In genomic region chr14:28488658-28489057, GRCh38 we compare ENCODE assay signal across 19 cellular contexts.
DNase-seq lines count a peak whose midpoint lies in the region; ATAC-seq and TF ChIP-seq lines count a peak whose summit lies in the region.
"Had no signal": no experiment of that assay in that cellular context is flagged by ENCODE, and none has a peak within 500 bp of the region (broad histone marks: within the 10 kb centered on the region; RNA-seq: fewer than 3 reads in every experiment).

No MANE protein-coding gene starts in this region.

- H3K4me3 ChIP-seq in IMR-90 (ENCODE audit: insufficient read depth, low read depth, low read length) (no peak overlapping the region), RWPE2 (ENCODE audit: severe bottlenecking) (no peak overlapping the region), epithelial cell of esophagus (ENCODE audit: low read length) (no peak overlapping the region)
- H3K4me3 ChIP-seq: GM12878, HAP-1 had no signal

- intact Hi-C loops in IMR-90 (cut with micrococcal nuclease) = no loop called here

- ATAC-seq in IMR-90 (ENCODE audit: low read depth) (no peak), RWPE2 (ENCODE audit: low read depth) (peak; percentile 72)
- no peak for ATAC-seq in stimulated activated effector memory CD8-positive, alpha-beta T cell treated with anti-CD3 and anti-CD28 coated beads, Interleukin-12 subunit alpha, Interleukin-12 subunit beta, amount 100 ng/mL, for 72 hours
- ATAC-seq: GM12878 had no signal

- dilution Hi-C loops in IMR-90 (cut with HindIII; ENCODE audit: low sequenced_read_pairs, unreplicated experiment) = no loop called here

- BruUV-seq in IMR-90 (replicated peaks; lab: Mats Ljungman, UMichigan) = no TSS peak

- H2AFZ ChIP-seq in IMR-90 (replicated peaks; ENCODE audit: low read length, poor library complexity) = no peak overlapping the region

- no peak overlapping the region for H3K56ac ChIP-seq in IMR-90 (ENCODE audit: extremely low read depth, insufficient read depth, low read length)

- H3K4me2 ChIP-seq in IMR-90 (ENCODE audit: low read depth, low read length) = no peak overlapping the region

- CTCF ChIA-PET in IMR-90 (lab: Yijun Ruan, JAX) = no interaction called here

- no peak overlapping the region for H3K4ac ChIP-seq in IMR-90 (ENCODE audit: low read depth, low read length)

- H2AK9ac ChIP-seq in IMR-90 (replicated peaks; ENCODE audit: low read depth, low read length, poor library complexity) = no peak overlapping the region

- no peak for TF ChIP-seq POLR2A in IMR-90 (IDR thresholded peaks at IDR 0.05; ENCODE audit: low read depth, low read length)

- in situ Hi-C loops in IMR-90 (cut with MboI; ENCODE audit: low sequenced_read_pairs) = no loop called here

- H3K4me1 ChIP-seq in IMR-90 (ENCODE audit: control insufficient read depth, insufficient read depth, low read length) (no peaks in the 10 kb centered on the region), RWPE2 (ENCODE audit: insufficient read depth, poor library complexity, severe bottlenecking) (peaks cover 4% of the 10 kb centered on the region)
- H3K4me1 ChIP-seq: BE2C, HAP-1 had no signal

- H3K27ac ChIP-seq in IMR-90 (ENCODE audit: insufficient read depth, low read length) (no peak overlapping the region), RWPE2 (ENCODE audit: poor library complexity, severe bottlenecking) (no peak overlapping the region)

- H2BK15ac ChIP-seq in IMR-90 (ENCODE audit: low read depth, low read length) = no peak overlapping the region

- no peak overlapping the region for H3K4me3 Mint-ChIP-seq in stimulated activated effector memory CD8-positive, alpha-beta T cell treated with anti-CD3 and anti-CD28 coated beads, Interleukin-12 subunit alpha, Interleukin-12 subunit beta, amount 100 ng/mL, for 72 hours
- H3K4me3 Mint-ChIP-seq: CD4-positive, CD25-positive, alpha-beta regulatory T cell; CD8-positive, alpha-beta memory T cell had no signal

- no peak overlapping the region for H4K91ac ChIP-seq in IMR-90 (ENCODE audit: insufficient read depth, low read depth, low read length)

- H4K20me1 ChIP-seq in IMR-90 (ENCODE audit: insufficient read depth, low read length) = no peaks in the 10 kb centered on the region

- H4K5ac ChIP-seq in IMR-90 (ENCODE audit: low read depth, low read length) = no peak overlapping the region

- H3K36me3 ChIP-seq in IMR-90 (ENCODE audit: control insufficient read depth, insufficient read depth, low read length) = no peaks in the 10 kb centered on the region
- H3K36me3 ChIP-seq in RWPE2 (ENCODE audit: low read depth) = no peaks in the 10 kb centered on the region
- H3K36me3 ChIP-seq: BE2C, HAP-1 had no signal

- peaks cover 25% of the 10 kb centered on the region for H3K9me3 Mint-ChIP-seq in stimulated activated effector memory CD8-positive, alpha-beta T cell treated with anti-CD3 and anti-CD28 coated beads, Interleukin-12 subunit alpha, Interleukin-12 subunit beta, amount 100 ng/mL, for 72 hours

- H3K9me3 ChIP-seq in IMR-90 (ENCODE audit: control insufficient read depth, insufficient read depth, low read length) = peaks cover 6% of the 10 kb centered on the region
- H3K9me3 ChIP-seq in RWPE2 (ENCODE audit: severe bottlenecking) = no peaks in the 10 kb centered on the region
- H3K9me3 ChIP-seq: BE2C, HAP-1 had no signal

- no peak overlapping the region for H2BK20ac ChIP-seq in IMR-90 (ENCODE audit: low read depth, low read length)

- H3K27me3 ChIP-seq in IMR-90 (ENCODE audit: control insufficient read depth, insufficient read depth, low read length) = no peaks in the 10 kb centered on the region
- H3K27me3 ChIP-seq in RWPE2 (ENCODE audit: insufficient read depth, poor library complexity, severe bottlenecking) = no peaks in the 10 kb centered on the region
- H3K27me3 ChIP-seq: BE2C had no signal

- peak; percentile 17 for DNase-seq in HPDE6-E6E7 (ENCODE audit: extremely low spot score)
- no peak for DNase-seq in IMR-90
- no peak for DNase-seq in RWPE2 (ENCODE audit: low spot score)
- peak; percentile 70 for DNase-seq in epithelial cell of esophagus (ENCODE audit: low read depth)
- no peak for DNase-seq in mesenteric fat pad (ENCODE audit: low spot score)
- no peak for DNase-seq in stimulated activated effector memory CD8-positive, alpha-beta T cell treated with anti-CD3 and anti-CD28 coated beads, Interleukin-12 subunit alpha, Interleukin-12 subunit beta, amount 100 ng/mL, for 72 hours (ENCODE audit: low spot score in 2 of 2)
- no peak for DNase-seq in NCI-H1105 treated with DMSO at 0.1 percent for 48 hours (lab: John Stamatoyannopoulos, UW)
- DNase-seq: ACHN; BE2C; C1 segment of cervical spinal cord; CD4-positive, CD25-positive, alpha-beta regulatory T cell; CD8-positive, alpha-beta memory T cell; COR-L47; DMS 273 treated with DMSO at 0.1 percent for 48 hours; DMS53; DND-41; EL had no signal

- H3K23ac ChIP-seq in IMR-90 (ENCODE audit: low read depth, low read length) = no peak overlapping the region

- no peaks in the 10 kb centered on the region for H3K9me1 ChIP-seq in IMR-90 (ENCODE audit: insufficient read depth, low read length)

- POLR2A ChIA-PET in IMR-90 (lab: Charles Lee; ENCODE audit: unreplicated experiment) = no interaction called here

- no peak overlapping the region for H3K27ac Mint-ChIP-seq in stimulated activated effector memory CD8-positive, alpha-beta T cell treated with anti-CD3 and anti-CD28 coated beads, Interleukin-12 subunit alpha, Interleukin-12 subunit beta, amount 100 ng/mL, for 72 hours
- H3K27ac Mint-ChIP-seq: CD4-positive, CD25-positive, alpha-beta regulatory T cell; CD8-positive, alpha-beta memory T cell had no signal

- H2BK5ac ChIP-seq in IMR-90 (ENCODE audit: low read depth, low read length, poor library complexity, severe bottlenecking) = no peak overlapping the region

- no peak for TF ChIP-seq RAD21 in IMR-90 (IDR thresholded peaks at IDR 0.05; ENCODE audit: low read length)

- H2AK5ac ChIP-seq in IMR-90 (ENCODE audit: low read depth, low read length) = no peak overlapping the region

- H3K4me1 Mint-ChIP-seq in stimulated activated effector memory CD8-positive, alpha-beta T cell treated with anti-CD3 and anti-CD28 coated beads, Interleukin-12 subunit alpha, Interleukin-12 subunit beta, amount 100 ng/mL, for 72 hours = no peaks in the 10 kb centered on the region
- H3K4me1 Mint-ChIP-seq: CD8-positive, alpha-beta memory T cell had no signal

- H4K8ac ChIP-seq in IMR-90 (ENCODE audit: low read depth in 2 of 2, low read length in 2 of 2) = no peak overlapping the region

- no peak overlapping the region for H3K14ac ChIP-seq in IMR-90 (replicated peaks; ENCODE audit: low read depth, low read length)

- H3K18ac ChIP-seq in IMR-90 (ENCODE audit: low read depth, low read length) = no peak overlapping the region

- TF ChIP-seq CTCF in IMR-90 (conservative IDR thresholded peaks at IDR 0.05; ENCODE audit: low read depth, low read length) (no peak), RWPE2 (IDR thresholded peaks at IDR 0.05; ENCODE audit: poor library complexity, severe bottlenecking) (no peak), epithelial cell of esophagus (IDR thresholded peaks at IDR 0.05; ENCODE audit: insufficient read depth, low read depth, low read length, missing control alignments) (no peak)

- no peaks in the 10 kb centered on the region for H3K36me3 Mint-ChIP-seq in stimulated activated effector memory CD8-positive, alpha-beta T cell treated with anti-CD3 and anti-CD28 coated beads, Interleukin-12 subunit alpha, Interleukin-12 subunit beta, amount 100 ng/mL, for 72 hours
- H3K36me3 Mint-ChIP-seq: CD4-positive, CD25-positive, alpha-beta regulatory T cell; CD8-positive, alpha-beta memory T cell had no signal

- no peaks in the 10 kb centered on the region for H3K79me1 ChIP-seq in IMR-90 (ENCODE audit: low read depth in 1 of 2, low read length in 2 of 2)

- no peak overlapping the region for H3K9ac ChIP-seq in IMR-90 (ENCODE audit: low read depth, low read length)

- H2BK120ac ChIP-seq in IMR-90 (ENCODE audit: low read depth, low read length) = no peak overlapping the region

TF ChIP-seq in IMR-90, 13 proteins besides CTCF, POLR2A, EP300 and RAD21:
- TF ChIP-seq RFX5 (IDR thresholded peaks at IDR 0.05; ENCODE audit: low read depth, low read length) (no peak), BHLHE40 (IDR thresholded peaks at IDR 0.05; ENCODE audit: low read depth, low read length) (no peak), ELK1 (IDR thresholded peaks at IDR 0.05; ENCODE audit: borderline replicate concordance, low read depth, low read length) (no peak), CEBPB (IDR thresholded peaks at IDR 0.05; ENCODE audit: low read depth, low read length) (peak; percentile 45), RCOR1 (IDR thresholded peaks at IDR 0.05; ENCODE audit: insufficient replicate concordance, low read length) (no peak), USF2 (IDR thresholded peaks at IDR 0.05; ENCODE audit: low read depth, low read length) (no peak), MAZ (IDR thresholded peaks at IDR 0.05; ENCODE audit: borderline replicate concordance, low read depth, low read length) (no peak)

Comparison
In these comparisons a context has a peak if more than half of its experiments do, and no peak if none do; other contexts are left out.
1. DNase-seq: peak in HPDE6-E6E7 (single experiment) and epithelial cell of esophagus (single experiment); none in IMR-90 (single experiment), RWPE2 (single experiment), mesenteric fat pad (single experiment), stimulated activated effector memory CD8-positive, alpha-beta T cell treated with anti-CD3 and anti-CD28 coated beads, Interleukin-12 subunit alpha, Interleukin-12 subunit beta, amount 100 ng/mL, for 72 hours (0 of 2) and NCI-H1105 treated with DMSO at 0.1 percent for 48 hours (single experiment).